In genomic region chr19:1884291-1884718, GRCh38 we compare ENCODE assay signal across 8 cellular contexts. TPM values are rescaled to one million over a fixed set of nuclear protein-coding genes. Genes with fewer than 3 reads are reported as not detected.
A peak's percentile ranks its signal among the peaks of the same experiment; 100 is the strongest.
DNase-seq lines count a peak whose midpoint lies in the region; ATAC-seq and TF ChIP-seq lines count a peak whose summit lies in the region.

No MANE protein-coding gene starts in this region.

- H3K9ac ChIP-seq in BLaER1 treated with 17β-estradiol and CSF1 and Interleukin-3, amounts not matched to agents 10 nM and 100 nM = peak overlapping the region; percentile 86 to 96 (median 93)

- H3K9me2 ChIP-seq in OCI-LY7 (ENCODE audit: insufficient read depth, low read length) = no peaks in the 10 kb centered on the region

- H3K9me3 Mint-ChIP-seq in chondrocyte (ENCODE audit: low read depth) = no peaks in the 10 kb centered on the region
- peaks cover 0 to 2% (median 0%) of the 10 kb centered on the region in 11 donors for H3K9me3 Mint-ChIP-seq in naive thymus-derived CD4-positive, alpha-beta T cell

- no peaks in the 10 kb centered on the region for H3K36me3 Mint-ChIP-seq in chondrocyte (ENCODE audit: low read depth)
- peaks cover 3 to 13% (median 4%) of the 10 kb centered on the region in 5 donors for H3K36me3 Mint-ChIP-seq in naive thymus-derived CD4-positive, alpha-beta T cell

- TF ChIP-seq CTCF in OCI-LY7 (conservative IDR thresholded peaks at IDR 0.05; ENCODE audit: low read length) (no peak), chondrocyte (IDR thresholded peaks at IDR 0.05) (no peak)

- no peaks in the 10 kb centered on the region for H3K27me3 Mint-ChIP-seq in chondrocyte (ENCODE audit: low read depth)
- H3K27me3 Mint-ChIP-seq in naive thymus-derived CD4-positive, alpha-beta T cell = no peaks in the 10 kb centered on the region

- peak overlapping the region; percentile 90 for H3K27ac Mint-ChIP-seq in chondrocyte (ENCODE audit: unreplicated experiment)
- H3K27ac Mint-ChIP-seq in naive thymus-derived CD4-positive, alpha-beta T cell = peak overlapping the region; percentile 96 to 100 (median 98)

- BruUV-seq in OCI-LY7 (replicated peaks; lab: Mats Ljungman, UMichigan) = no TSS peak

- intact Hi-C loops in OCI-LY7 (cut with micrococcal nuclease; ENCODE audit: unreplicated experiment) = no loop called here
- intact Hi-C loops in naive thymus-derived CD4-positive, alpha-beta T cell (cut with micrococcal nuclease) = loop anchor here in 1 of 2 donors (1.0 kb wide), 1 partner anchor 8 kb away; no protein-coding TSS in a partner anchor

- DNase-seq in OCI-LY7 (ENCODE audit: low spot score) (peak; percentile 34), chondrocyte (ENCODE audit: low spot score) (no peak), cerebellar cortex (ENCODE audit: low spot score) (no peak), NCI-H1930 (lab: John Stamatoyannopoulos, UW) (no peak)
- peak in 3 of 9 donors; percentile 36 to 50 (median 37) for DNase-seq in naive thymus-derived CD4-positive, alpha-beta T cell

- peaks cover 55 to 70% (median 64%) of the 10 kb centered on the region in 10 experiments for H3K4me1 ChIP-seq in BLaER1 treated with 17β-estradiol and CSF1 and Interleukin-3, amounts not matched to agents 10 nM and 100 nM
- H3K4me1 ChIP-seq in OCI-LY7 (ENCODE audit: insufficient read depth, low read length, poor library complexity, severe bottlenecking) = peaks cover 35% of the 10 kb centered on the region
- peaks cover 22 to 31% of the 10 kb centered on the region in 2 donors for H3K4me1 ChIP-seq in naive thymus-derived CD4-positive, alpha-beta T cell (ENCODE audit: control insufficient read depth in 2 of 2, insufficient read depth in 2 of 2, low read length in 2 of 2)

- CTCF ChIA-PET in OCI-LY7 (lab: Charles Lee; ENCODE audit: unreplicated experiment) = no interaction called here
- CTCF ChIA-PET in naive thymus-derived CD4-positive, alpha-beta T cell (lab: Charles Lee) = no interaction called here

- peak overlapping the region; percentile 92 for H3K4me3 Mint-ChIP-seq in chondrocyte (ENCODE audit: unreplicated experiment)
- peak overlapping the region; percentile 92 to 100 (median 99) for H3K4me3 Mint-ChIP-seq in naive thymus-derived CD4-positive, alpha-beta T cell

- peak overlapping the region; percentile 95 to 100 (median 99) for H3K4me2 ChIP-seq in BLaER1 treated with 17β-estradiol and CSF1 and Interleukin-3, amounts not matched to agents 10 nM and 100 nM
- H3K4me2 ChIP-seq in OCI-LY7 (ENCODE audit: low read length) = peak overlapping the region; percentile 98

- POLR2A ChIA-PET in OCI-LY7 (lab: Charles Lee) = interaction anchor here (0.6 kb wide), 1 partner anchor 1176 kb away, joined by 4 read pairs; no protein-coding TSS in a partner anchor
- POLR2A ChIA-PET in naive thymus-derived CD4-positive, alpha-beta T cell (lab: Charles Lee) = interaction anchor here (0.8 to 5.0 kb wide), 7 partner anchors 8 to 732 kb away, joined by 3 to 57 read pairs (median 8); no protein-coding TSS in a partner anchor

- H3K79me2 ChIP-seq in OCI-LY7 (ENCODE audit: insufficient read depth, low read depth, low read length) = peaks cover 35% of the 10 kb centered on the region

- no peaks in the 10 kb centered on the region for H3K9me3 ChIP-seq in BLaER1 treated with 17β-estradiol and CSF1 and Interleukin-3, amounts not matched to agents 10 nM and 100 nM (replicated peaks in 1 of 11)
- no peaks in the 10 kb centered on the region for H3K9me3 ChIP-seq in OCI-LY7 (ENCODE audit: low read length)
- no peaks in the 10 kb centered on the region for H3K9me3 ChIP-seq in naive thymus-derived CD4-positive, alpha-beta T cell (ENCODE audit: control insufficient read depth in 2 of 3, low read length in 3 of 3)

- peaks cover 38 to 50% (median 45%) of the 10 kb centered on the region in 11 experiments for H4K20me1 ChIP-seq in BLaER1 treated with 17β-estradiol and CSF1 and Interleukin-3, amounts not matched to agents 10 nM and 100 nM
- 0 out of 2 replicates have a peak, but pooled peaks cover 5% of the 10 kb centered on the region for H4K20me1 ChIP-seq in OCI-LY7 (ENCODE audit: insufficient read depth, low read length)

- H3K4me1 Mint-ChIP-seq in chondrocyte (ENCODE audit: low read depth) = peaks cover 32% of the 10 kb centered on the region
- peaks cover 21 to 38% (median 33%) of the 10 kb centered on the region in 7 donors for H3K4me1 Mint-ChIP-seq in naive thymus-derived CD4-positive, alpha-beta T cell

- peak overlapping the region; percentile 85 to 99 (median 97) for H3K4me3 ChIP-seq in BLaER1 treated with 17β-estradiol and CSF1 and Interleukin-3, amounts not matched to agents 10 nM and 100 nM
- peak overlapping the region; percentile 98 for H3K4me3 ChIP-seq in OCI-LY7 (ENCODE audit: low read depth, low read length, poor library complexity, severe bottlenecking)
- H3K4me3 ChIP-seq in naive thymus-derived CD4-positive, alpha-beta T cell (ENCODE audit: low read length) = peak overlapping the region; percentile 73

- peaks cover 0 to 19% (median 11%) of the 10 kb centered on the region in 11 experiments; a peak in 13 of 22 replicates for H3K36me3 ChIP-seq in BLaER1 treated with 17β-estradiol and CSF1 and Interleukin-3, amounts not matched to agents 10 nM and 100 nM
- peaks cover 5% of the 10 kb centered on the region; the same call in 1 of the 2 replicates for H3K36me3 ChIP-seq in OCI-LY7 (ENCODE audit: insufficient read depth, low read length)
- peaks cover 0 to 20% (median 0%) of the 10 kb centered on the region in 3 experiments for H3K36me3 ChIP-seq in naive thymus-derived CD4-positive, alpha-beta T cell (ENCODE audit: control insufficient read depth in 2 of 3, insufficient read depth in 3 of 3, low read length in 3 of 3)

- peak overlapping the region; percentile 75 to 89 (median 84); a peak in 21 of 22 replicates for H3K27ac ChIP-seq in BLaER1 treated with 17β-estradiol and CSF1 and Interleukin-3, amounts not matched to agents 10 nM and 100 nM
- H3K27ac ChIP-seq in OCI-LY7 (ENCODE audit: low read depth, low read length, poor library complexity, severe bottlenecking) = peak overlapping the region; percentile 71
- H3K27ac ChIP-seq in naive thymus-derived CD4-positive, alpha-beta T cell (ENCODE audit: low read depth, low read length) = peak overlapping the region; percentile 86

- no peak overlapping the region for H2AFZ ChIP-seq in OCI-LY7 (ENCODE audit: low read length)

- ATAC-seq in naive thymus-derived CD4-positive, alpha-beta T cell = peak; percentile 8
- ATAC-seq in GM19463 (IDR thresholded peaks at IDR 0.05; ENCODE audit: unreplicated experiment) (no peak), HG02970 (IDR thresholded peaks at IDR 0.05; ENCODE audit: low FRiP score, unreplicated experiment) (no peak)

- H3K27me3 ChIP-seq in BLaER1 treated with 17β-estradiol and CSF1 and Interleukin-3, amounts not matched to agents 10 nM and 100 nM = no peaks in the 10 kb centered on the region
- H3K27me3 ChIP-seq in naive thymus-derived CD4-positive, alpha-beta T cell (ENCODE audit: control insufficient read depth in 2 of 2, insufficient read depth in 2 of 2, low read length in 2 of 2) = no peaks in the 10 kb centered on the region

RNA-seq across cellular contexts. Expression of gene ABHD17A, which starts 1.0 kb away (rescaled TPM):
- 98.7 and 130 TPM in 2 replicates for total RNA-seq in OCI-LY7 (2014; rRNA removed; shearing (Covaris generic))
- total RNA-seq in OCI-LY7 (2022) = 64.2 and 71.3 TPM in 2 replicates
- total RNA-seq in chondrocyte = 54.6 to 60.2 TPM (median 54.6 TPM) in 3 replicates
- 100 to 1,000 TPM in 4 of 5 experiments, 10 to 100 TPM in 1; 92.9 to 175 (median 127) TPM for total RNA-seq in naive thymus-derived CD4-positive, alpha-beta T cell
- 100 to 1,000 TPM; 135 to 140 TPM for polyA plus RNA-seq in naive thymus-derived CD4-positive, alpha-beta T cell

RNA-seq across cellular contexts. Expression of gene ADAT3, which starts 20.9 kb away (rescaled TPM):
- 5.6 and 7.9 TPM in 2 replicates for total RNA-seq in OCI-LY7 (2014; rRNA removed; shearing (Covaris generic))
- total RNA-seq in OCI-LY7 (2022) (13.1 and 16.4 TPM in 2 replicates), chondrocyte (3.2 to 4.3 TPM (median 3.6 TPM) in 3 replicates)
- total RNA-seq in naive thymus-derived CD4-positive, alpha-beta T cell = 10 to 100 TPM in 2 of 5 experiments, 1 to 10 TPM in 3; 3.5 to 13.5 (median 6.1) TPM
- 1 to 10 TPM; 2.2 to 5.9 TPM for polyA plus RNA-seq in naive thymus-derived CD4-positive, alpha-beta T cell

RNA-seq across cellular contexts. Expression of gene SCAMP4, which starts 20.9 kb away (rescaled TPM):
- total RNA-seq in OCI-LY7 (2014; rRNA removed; shearing (Covaris generic)) = 13.4 and 21.3 TPM in 2 replicates
- total RNA-seq in OCI-LY7 (2022) = 46.4 and 49.9 TPM in 2 replicates
- 51.6 to 57.5 TPM (median 57.4 TPM) in 3 replicates for total RNA-seq in chondrocyte
- total RNA-seq in naive thymus-derived CD4-positive, alpha-beta T cell = 10 to 100 TPM; 17.6 to 35.5 (median 23.0) TPM
- 10 to 100 TPM; 11.8 to 12.8 TPM for polyA plus RNA-seq in naive thymus-derived CD4-positive, alpha-beta T cell

RNA-seq across cellular contexts. Expression of gene KLF16, which starts 20.9 kb away (rescaled TPM):
- 9.4 and 9.6 TPM in 2 replicates for total RNA-seq in OCI-LY7 (2014; rRNA removed; shearing (Covaris generic))
- total RNA-seq in OCI-LY7 (2022) (39.1 and 44.4 TPM in 2 replicates), chondrocyte (25.0 to 38.9 TPM (median 38.9 TPM) in 3 replicates)
- 10 to 100 TPM; 20.5 to 65.2 (median 21.1) TPM for total RNA-seq in naive thymus-derived CD4-positive, alpha-beta T cell
- polyA plus RNA-seq in naive thymus-derived CD4-positive, alpha-beta T cell = under 1 TPM; 0.41 to 0.47 TPM

RNA-seq across cellular contexts. Expression of gene REXO1, which starts 36.0 kb away (rescaled TPM):
- total RNA-seq in OCI-LY7 (2014; rRNA removed; shearing (Covaris generic)) = 13.9 and 24.0 TPM in 2 replicates
- total RNA-seq in OCI-LY7 (2022) (52.8 and 54.9 TPM in 2 replicates), chondrocyte (22.2 to 24.9 TPM (median 24.9 TPM) in 3 replicates)
- 10 to 100 TPM; 52.7 to 92.6 (median 73.1) TPM for total RNA-seq in naive thymus-derived CD4-positive, alpha-beta T cell
- polyA plus RNA-seq in naive thymus-derived CD4-positive, alpha-beta T cell = 1 to 10 TPM; 5.4 to 9.6 TPM
